ENCODE assay signal across 13 cellular contexts in the genomic region with DNA sequence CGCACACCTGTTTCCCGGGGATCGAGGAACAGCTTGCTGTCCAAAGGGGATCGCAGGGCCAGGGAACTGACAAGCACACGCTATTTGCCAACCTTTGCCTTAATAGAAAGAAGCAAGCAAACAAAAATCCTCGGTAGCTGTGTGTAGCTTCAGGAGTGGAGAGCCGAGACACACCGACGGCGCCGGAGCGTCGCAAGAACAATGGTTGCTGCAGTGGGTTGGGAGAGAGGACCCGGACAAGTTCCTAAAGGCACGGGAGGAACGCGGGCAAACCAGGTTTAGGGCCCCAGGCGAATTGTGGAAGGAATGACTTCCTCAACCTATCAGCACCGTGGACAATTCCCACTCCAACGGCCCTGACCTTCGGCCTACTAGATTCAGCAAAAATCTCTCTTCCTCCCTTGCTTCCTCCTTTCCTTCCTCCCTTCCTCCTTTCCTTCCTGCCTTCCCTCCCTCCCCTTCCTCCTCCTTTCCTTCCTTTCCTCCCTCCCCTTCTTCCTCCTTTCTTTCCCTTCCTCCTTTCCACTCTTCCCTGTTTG. TPM values are rescaled to one million over a fixed set of nuclear protein-coding genes. Genes with fewer than 3 reads are reported as not detected.
DNase-seq lines count a peak whose midpoint lies in the region; ATAC-seq and TF ChIP-seq lines count a peak whose summit lies in the region.
"Had no signal": no experiment of that assay in that cellular context is flagged by ENCODE, and none has a peak within 500 bp of the region (broad histone marks: within the 10 kb centered on the region; RNA-seq: fewer than 3 reads in every experiment).

No MANE protein-coding gene starts in this region.

- CTCF ChIA-PET in GM10248 (lab: Yijun Ruan, JAX), result no interaction called here

- no peaks in the 10 kb centered on the region for H3K36me3 ChIP-seq in colonic mucosa
- no peaks in the 10 kb centered on the region for H3K36me3 ChIP-seq in brain microvascular endothelial cell (replicated peaks)

- DNase-seq in ACHN (peak; percentile 17), GM10248 (ENCODE audit: extremely low spot score) (peak; percentile 15), UCSD-AML1 (lab: John Stamatoyannopoulos, UW; ENCODE audit: unreplicated experiment) (peak; percentile 9), iPS-NIHi11 (ENCODE audit: low spot score) (peak; percentile 61), colonic mucosa (no peak), brain microvascular endothelial cell (no peak), SIG-M5 (lab: John Stamatoyannopoulos, UW) (no peak)
- DNase-seq: activated naive CD4-positive, alpha-beta T cell treated with Interleukin-2 at 50 U/mL for 16 hours; NCI-H2171 treated with DMSO at 0.1 percent for 48 hours; stimulated activated CD4-positive, alpha-beta T cell treated with anti-CD3 and anti-CD28 coated beads, Interleukin-2, amount 100 ng/mL, for 24 hours; stimulated activated naive CD8-positive, alpha-beta T cell treated with anti-CD3 and anti-CD28 coated beads, Interleukin-15, Interleukin-2, amounts not matched to agents 100 U/mL and 50 U/mL, for 24 hours had no signal

- intact Hi-C loops in colonic mucosa (cut with DNase I), result no loop called here

- no peaks in the 10 kb centered on the region for H3K9me3 ChIP-seq in colonic mucosa

- no peak for ATAC-seq in HG03442 (IDR thresholded peaks at IDR 0.05; ENCODE audit: unreplicated experiment)
- ATAC-seq: stimulated activated naive CD8-positive, alpha-beta T cell treated with anti-CD3 and anti-CD28 coated beads, Interleukin-15, Interleukin-2, amounts not matched to agents 100 U/mL and 50 U/mL, for 24 hours had no signal

- H3K27me3 ChIP-seq in colonic mucosa (peaks cover 57% of the 10 kb centered on the region), brain microvascular endothelial cell (replicated peaks) (peaks cover 76% of the 10 kb centered on the region)

- POLR2A ChIA-PET in GM10248 (lab: Yijun Ruan, JAX), result no interaction called here

- H3K27ac ChIP-seq in colonic mucosa (no peak overlapping the region), brain microvascular endothelial cell (no peak overlapping the region)
- H3K27ac ChIP-seq: HL-60 had no signal

- in situ Hi-C loops in ACHN (cut with HindIII; ENCODE audit: low pct_ligation_motif_present, low pct_unique_long_range_greater_than_20kb, low sequenced_read_pairs), result no loop called here
- in situ Hi-C loops in brain microvascular endothelial cell (cut with HindIII; ENCODE audit: low pct_ligation_motif_present, low sequenced_read_pairs), result no loop called here

- no peak overlapping the region for H3K4me3 ChIP-seq in colonic mucosa
- H3K4me3 ChIP-seq in brain microvascular endothelial cell (ENCODE audit: low read depth, low read length), result no peak overlapping the region

- H3K9ac ChIP-seq in colonic mucosa (ENCODE audit: low read depth in 2 of 2, low read length in 2 of 2), result no peak overlapping the region

- no peaks in the 10 kb centered on the region for H3K4me1 ChIP-seq in colonic mucosa

- no peak for TF ChIP-seq CTCF in GM10248 (IDR thresholded peaks at IDR 0.05; ENCODE audit: control extremely low read depth, extremely low read depth, low read depth, missing control alignments)
- TF ChIP-seq CTCF in colonic mucosa (IDR thresholded peaks at IDR 0.05), result no peak
- no peak for TF ChIP-seq CTCF in brain microvascular endothelial cell (IDR thresholded peaks at IDR 0.05; ENCODE audit: low read depth, low read length, missing control alignments)

RNA-seq across cellular contexts. Expression of gene NEUROD1, which starts 4.9 kb away (rescaled TPM):
- total RNA-seq in colonic mucosa, result 1 to 10 TPM; 1.8 to 3.0 TPM

RNA-seq across cellular contexts. Expression of gene CERKL, which starts 28.3 kb away (rescaled TPM):
- under 1 TPM; 0.20 to 0.24 TPM for total RNA-seq in colonic mucosa

Comparison
In these comparisons a context has a peak if more than half of its experiments do, and no peak if none do; other contexts are left out.
1. DNase-seq: peak in ACHN (single experiment), GM10248 (single experiment), UCSD-AML1 (single experiment) and iPS-NIHi11 (single experiment); none in colonic mucosa (single experiment), brain microvascular endothelial cell (single experiment) and SIG-M5 (single experiment).